ENCODE assay signal across 19 cellular contexts in genomic region chr10:101956105-101956504, GRCh38.
DNase-seq lines count a peak whose midpoint lies in the region; ATAC-seq and TF ChIP-seq lines count a peak whose summit lies in the region.
"Had no signal": no experiment of that assay in that cellular context is flagged by ENCODE, and none has a peak within 500 bp of the region (broad histone marks: within the 10 kb centered on the region; RNA-seq: fewer than 3 reads in every experiment).

No MANE protein-coding gene starts in this region.

- CTCF ChIA-PET in CD4-positive, alpha-beta memory T cell (lab: Charles Lee; ENCODE audit: partially characterized antibody): no interaction called here

- H3K79me2 ChIP-seq in neural progenitor cell (ENCODE audit: low read depth): no peaks in the 10 kb centered on the region

- no peaks in the 10 kb centered on the region for H3K9me3 ChIP-seq in neural progenitor cell (ENCODE audit: low read depth)
- no peaks in the 10 kb centered on the region for H3K9me3 ChIP-seq in CD4-positive, alpha-beta memory T cell (ENCODE audit: control insufficient read depth in 1 of 2, low read length in 2 of 2)
- H3K9me3 ChIP-seq: SJSA1 had no signal

- no peaks in the 10 kb centered on the region for H4K20me1 ChIP-seq in neural progenitor cell (ENCODE audit: low read depth)

- H3K9ac ChIP-seq in neural progenitor cell: no peak overlapping the region

- H3K9me3 Mint-ChIP-seq in activated naive CD4-positive, alpha-beta T cell treated with anti-CD3 and anti-CD28 coated beads, Interleukin-2, amount 50 U/mL, for 24 hours: no peaks in the 10 kb centered on the region
- no peaks in the 10 kb centered on the region for H3K9me3 Mint-ChIP-seq in activated naive CD4-positive, alpha-beta T cell treated with anti-CD3 and anti-CD28 coated beads, Interleukin-2, amount 50 U/mL, for 72 hours
- no peaks in the 10 kb centered on the region for H3K9me3 Mint-ChIP-seq in neural progenitor cell
- H3K9me3 Mint-ChIP-seq in CD4-positive, alpha-beta memory T cell: peaks cover 0 to 5% (median 0%) of the 10 kb centered on the region in 8 donors

- peaks cover 44% of the 10 kb centered on the region for H3F3A ChIP-seq in neural progenitor cell (ENCODE audit: low read depth)

- peaks cover 39% of the 10 kb centered on the region for H3K36me3 Mint-ChIP-seq in activated naive CD4-positive, alpha-beta T cell treated with anti-CD3 and anti-CD28 coated beads, Interleukin-2, amount 50 U/mL, for 24 hours
- peaks cover 15 to 39% of the 10 kb centered on the region in 2 donors for H3K36me3 Mint-ChIP-seq in activated naive CD4-positive, alpha-beta T cell treated with anti-CD3 and anti-CD28 coated beads, Interleukin-2, amount 50 U/mL, for 72 hours
- peaks cover 17% of the 10 kb centered on the region for H3K36me3 Mint-ChIP-seq in neural progenitor cell
- peaks cover 61 to 62% of the 10 kb centered on the region in 2 donors for H3K36me3 Mint-ChIP-seq in CD4-positive, alpha-beta memory T cell

- H3K4me3 ChIP-seq in neural progenitor cell: no peak overlapping the region
- H3K4me3 ChIP-seq in CD4-positive, alpha-beta memory T cell (ENCODE audit: low read length in 2 of 2): no peak overlapping the region
- H3K4me3 ChIP-seq: K562, SJSA1 had no signal

- no peak overlapping the region for H3K4me3 Mint-ChIP-seq in activated naive CD4-positive, alpha-beta T cell treated with anti-CD3 and anti-CD28 coated beads, Interleukin-2, amount 50 U/mL, for 24 hours
- no peak overlapping the region for H3K4me3 Mint-ChIP-seq in neural progenitor cell
- H3K4me3 Mint-ChIP-seq in CD4-positive, alpha-beta memory T cell: no peak overlapping the region

- H3K4me1 Mint-ChIP-seq in activated naive CD4-positive, alpha-beta T cell treated with anti-CD3 and anti-CD28 coated beads, Interleukin-2, amount 50 U/mL, for 24 hours: no peaks in the 10 kb centered on the region
- peaks cover 16% of the 10 kb centered on the region for H3K4me1 Mint-ChIP-seq in neural progenitor cell
- H3K4me1 Mint-ChIP-seq in CD4-positive, alpha-beta memory T cell: peaks cover 0 to 2% (median 0%) of the 10 kb centered on the region in 4 donors

- H2AFZ ChIP-seq in neural progenitor cell (replicated peaks): no peak overlapping the region

- no peak for DNase-seq in activated naive CD4-positive, alpha-beta T cell treated with anti-CD3 and anti-CD28 coated beads, Interleukin-2, amount 50 U/mL, for 72 hours (ENCODE audit: low spot score in 2 of 2)
- DNase-seq in neural progenitor cell (ENCODE audit: low spot score) (peak; percentile 57), superior temporal gyrus (ENCODE audit: extremely low spot score) (peak; percentile 65), NCI-H2029 (lab: John Stamatoyannopoulos, UW) (no peak)
- DNase-seq in CD4-positive, alpha-beta memory T cell: no peak
- DNase-seq: Kasumi-1, NCI-H1092 treated with DMSO at 0.1 percent for 48 hours, NCI-H1436 treated with DMSO at 0.1 percent for 48 hours, NCI-H187 treated with DMSO at 0.1 percent for 48 hours, NCI-H2227 treated with DMSO at 0.1 percent for 48 hours, NCI-H526 treated with DMSO at 0.1 percent for 48 hours, Right ventricle myocardium superior, RPMI8226 had no signal

- intact Hi-C loops in CD4-positive, alpha-beta memory T cell (cut with micrococcal nuclease): no loop called here

- no peak for TF ChIP-seq CTCF in neural progenitor cell (IDR thresholded peaks at IDR 0.05)

- H3K36me3 ChIP-seq in neural progenitor cell: peaks cover 9% of the 10 kb centered on the region
- peaks cover 7% of the 10 kb centered on the region for H3K36me3 ChIP-seq in CD4-positive, alpha-beta memory T cell (ENCODE audit: insufficient read depth, low read length)

- no peaks in the 10 kb centered on the region for H3K27me3 Mint-ChIP-seq in activated naive CD4-positive, alpha-beta T cell treated with anti-CD3 and anti-CD28 coated beads, Interleukin-2, amount 50 U/mL, for 24 hours
- no peaks in the 10 kb centered on the region for H3K27me3 Mint-ChIP-seq in neural progenitor cell (ENCODE audit: insufficient read depth, low read depth)
- no peaks in the 10 kb centered on the region for H3K27me3 Mint-ChIP-seq in CD4-positive, alpha-beta memory T cell

- ATAC-seq in activated naive CD4-positive, alpha-beta T cell treated with anti-CD3 and anti-CD28 coated beads, Interleukin-2, amount 50 U/mL, for 72 hours: no peak
- no peak for ATAC-seq in HG03045 (IDR thresholded peaks at IDR 0.05; ENCODE audit: unreplicated experiment)
- ATAC-seq: K562 had no signal

- H3K4me1 ChIP-seq in neural progenitor cell: peaks cover 51% of the 10 kb centered on the region
- no peaks in the 10 kb centered on the region for H3K4me1 ChIP-seq in CD4-positive, alpha-beta memory T cell (ENCODE audit: insufficient read depth, low read length)

- H3K27ac Mint-ChIP-seq in activated naive CD4-positive, alpha-beta T cell treated with anti-CD3 and anti-CD28 coated beads, Interleukin-2, amount 50 U/mL, for 24 hours: peak overlapping the region; percentile 61
- no peak overlapping the region for H3K27ac Mint-ChIP-seq in activated naive CD4-positive, alpha-beta T cell treated with anti-CD3 and anti-CD28 coated beads, Interleukin-2, amount 50 U/mL, for 72 hours
- H3K27ac Mint-ChIP-seq in neural progenitor cell: no peak overlapping the region
- no peak overlapping the region for H3K27ac Mint-ChIP-seq in CD4-positive, alpha-beta memory T cell

- peak overlapping the region; percentile 63 for H3K4me2 ChIP-seq in neural progenitor cell

- POLR2A ChIA-PET in CD4-positive, alpha-beta memory T cell (lab: Charles Lee; ENCODE audit: partially characterized antibody): no interaction called here

- H3K27ac ChIP-seq in cingulate gyrus (ENCODE audit: low read depth, low read length) (peak overlapping the region; percentile 56), neural progenitor cell (peak overlapping the region; percentile 82)
- H3K27ac ChIP-seq in CD4-positive, alpha-beta memory T cell (ENCODE audit: low read depth, low read length): no peak overlapping the region
- H3K27ac ChIP-seq: 22Rv1, SJSA1 had no signal

- no peaks in the 10 kb centered on the region for H3K27me3 ChIP-seq in neural progenitor cell
- H3K27me3 ChIP-seq in CD4-positive, alpha-beta memory T cell (ENCODE audit: insufficient read depth, low read length): no peaks in the 10 kb centered on the region
- H3K27me3 ChIP-seq: SJSA1 had no signal

Comparison
In these comparisons a context has a peak if more than half of its experiments do, and no peak if none do; other contexts are left out.
1. DNase-seq: peak in neural progenitor cell (single experiment) and superior temporal gyrus (single experiment); none in activated naive CD4-positive, alpha-beta T cell treated with anti-CD3 and anti-CD28 coated beads, Interleukin-2, amount 50 U/mL, for 72 hours (0 of 2), NCI-H2029 (single experiment) and CD4-positive, alpha-beta memory T cell (0 of 5).